In genomic region chr5:176535655-176536131, GRCh38 we compare ENCODE assay signal across 8 cellular contexts. TPM values are rescaled to one million over a fixed set of nuclear protein-coding genes. Genes with fewer than 3 reads are reported as not detected.
DNase-seq lines count a peak whose midpoint lies in the region; ATAC-seq and TF ChIP-seq lines count a peak whose summit lies in the region.

No MANE protein-coding gene starts in this region.

- WGBS in right lobe of liver (ENCODE audit: insufficient coverage, low coverage, low lambda C conversion rate, missing lambda C conversion rate): 20% methylated on average over 1 of the region's 10 CpGs
- 3% methylated on average over 10 of the region's 10 CpGs for WGBS in upper lobe of left lung, 2 donors

- no peaks in the 10 kb centered on the region for H3K27me3 ChIP-seq in right lobe of liver
- no peaks in the 10 kb centered on the region for H3K27me3 ChIP-seq in upper lobe of left lung

- ATAC-seq in right lobe of liver (no peak), upper lobe of left lung (ENCODE audit: low FRiP score in 2 of 2) (no peak), GM18907 (IDR thresholded peaks at IDR 0.05; ENCODE audit: unreplicated experiment) (no peak), HG03460 (IDR thresholded peaks at IDR 0.05; ENCODE audit: unreplicated experiment) (no peak), HG02759 (IDR thresholded peaks at IDR 0.05; ENCODE audit: unreplicated experiment) (no peak)

- H3K9me3 ChIP-seq in right lobe of liver (no peaks in the 10 kb centered on the region), upper lobe of left lung (no peaks in the 10 kb centered on the region)

- H3K4me3 ChIP-seq in AG09309 (ENCODE audit: control insufficient read depth, low read depth, low read length) (peak overlapping the region; percentile 98), HFF-Myc (replicated peaks; ENCODE audit: low read depth, low read length) (peak overlapping the region; percentile 95), astrocyte of the cerebellum (ENCODE audit: low read depth, low read length) (peak overlapping the region; percentile 97), right lobe of liver (peak overlapping the region; percentile 83 to 93 (median 92)), upper lobe of left lung (peak overlapping the region; percentile 76 to 88 (median 86))

- TF ChIP-seq EP300 in upper lobe of left lung (IDR thresholded peaks at IDR 0.05): no peak

- intact Hi-C loops in right lobe of liver (cut with DNase I): loop anchor here in 1 of 2 donors (10.0 kb wide), 1 partner anchor 91 kb away; the partner anchor contains the start of gene FAF2

- H3K27ac ChIP-seq in right lobe of liver (peak overlapping the region; percentile 64 to 97 (median 97)), upper lobe of left lung (peak overlapping the region; percentile 95 to 99 (median 98))

- no peak for TF ChIP-seq POLR2A in right lobe of liver (IDR thresholded peaks at IDR 0.05)
- peak in 1 of 4 donors; percentile 3 for TF ChIP-seq POLR2A in upper lobe of left lung (IDR thresholded peaks at IDR 0.05)

- H3K4me1 ChIP-seq in right lobe of liver (peaks cover 0 to 37% (median 25%) of the 10 kb centered on the region in 4 donors), upper lobe of left lung (peaks cover 52 to 84% (median 69%) of the 10 kb centered on the region in 4 donors)

- H3K36me3 ChIP-seq in right lobe of liver: peaks cover 0 to 13% (median 4%) of the 10 kb centered on the region in 4 donors
- peaks cover 0 to 15% (median 15%) of the 10 kb centered on the region in 4 donors for H3K36me3 ChIP-seq in upper lobe of left lung

- in situ Hi-C loops in astrocyte of the cerebellum (cut with HindIII; ENCODE audit: low sequenced_read_pairs): no loop called here

- TF ChIP-seq CTCF in AG09309 (IDR thresholded peaks at IDR 0.05; ENCODE audit: control insufficient read depth, insufficient read depth, low read depth, low read length, missing control alignments): no peak
- no peak for TF ChIP-seq CTCF in HFF-Myc (IDR thresholded peaks at IDR 0.05; ENCODE audit: low read depth, low read length, missing control alignments)
- TF ChIP-seq CTCF in astrocyte of the cerebellum (IDR thresholded peaks at IDR 0.05; ENCODE audit: low read depth, low read length, missing control alignments): no peak
- TF ChIP-seq CTCF in right lobe of liver (IDR thresholded peaks at IDR 0.05): no peak
- no peak for TF ChIP-seq CTCF in upper lobe of left lung (IDR thresholded peaks at IDR 0.05)

- DNase-seq in AG09309 (ENCODE audit: low read depth): no peak
- DNase-seq in HFF-Myc (ENCODE audit: extremely low read depth, low read depth): no peak
- no peak for DNase-seq in astrocyte of the cerebellum (ENCODE audit: low read depth)
- no peak for DNase-seq in right lobe of liver
- DNase-seq in upper lobe of left lung: no peak

RNA-seq across cellular contexts. Expression of gene RNF44, which starts 1.5 kb away (rescaled TPM):
- total RNA-seq in right lobe of liver: 10 to 100 TPM in 4 of 6 experiments, 1 to 10 TPM in 2; 5.1 to 16.3 (median 12.7) TPM
- total RNA-seq in upper lobe of left lung: 10 to 100 TPM; 13.4 to 76.5 (median 51.7) TPM

RNA-seq across cellular contexts. Expression of gene CDHR2, which starts 13.4 kb away (rescaled TPM):
- total RNA-seq in right lobe of liver (10 to 100 TPM in 4 of 6 experiments, 1 to 10 TPM in 2; 6.8 to 89.2 (median 41.2) TPM), upper lobe of left lung (under 1 TPM in 2 of 6 donors, not detected in 4; 0.30 to 0.34 TPM)

Comparison
In these comparisons a context has a peak if more than half of its experiments do, and no peak if none do; other contexts are left out.
1. RNA of gene CDHR2, which starts 13.4 kb away (total RNA-seq): 6.8 to 89.2 TPM in right lobe of liver; 0.30 to 0.34 TPM in upper lobe of left lung; every median in the first group is over 4 times any median in the second.
2. Peak in every context shown above with its lines, with median percentiles within 50 percentile points of each other: H3K4me3 ChIP-seq.